In the genomic region with DNA sequence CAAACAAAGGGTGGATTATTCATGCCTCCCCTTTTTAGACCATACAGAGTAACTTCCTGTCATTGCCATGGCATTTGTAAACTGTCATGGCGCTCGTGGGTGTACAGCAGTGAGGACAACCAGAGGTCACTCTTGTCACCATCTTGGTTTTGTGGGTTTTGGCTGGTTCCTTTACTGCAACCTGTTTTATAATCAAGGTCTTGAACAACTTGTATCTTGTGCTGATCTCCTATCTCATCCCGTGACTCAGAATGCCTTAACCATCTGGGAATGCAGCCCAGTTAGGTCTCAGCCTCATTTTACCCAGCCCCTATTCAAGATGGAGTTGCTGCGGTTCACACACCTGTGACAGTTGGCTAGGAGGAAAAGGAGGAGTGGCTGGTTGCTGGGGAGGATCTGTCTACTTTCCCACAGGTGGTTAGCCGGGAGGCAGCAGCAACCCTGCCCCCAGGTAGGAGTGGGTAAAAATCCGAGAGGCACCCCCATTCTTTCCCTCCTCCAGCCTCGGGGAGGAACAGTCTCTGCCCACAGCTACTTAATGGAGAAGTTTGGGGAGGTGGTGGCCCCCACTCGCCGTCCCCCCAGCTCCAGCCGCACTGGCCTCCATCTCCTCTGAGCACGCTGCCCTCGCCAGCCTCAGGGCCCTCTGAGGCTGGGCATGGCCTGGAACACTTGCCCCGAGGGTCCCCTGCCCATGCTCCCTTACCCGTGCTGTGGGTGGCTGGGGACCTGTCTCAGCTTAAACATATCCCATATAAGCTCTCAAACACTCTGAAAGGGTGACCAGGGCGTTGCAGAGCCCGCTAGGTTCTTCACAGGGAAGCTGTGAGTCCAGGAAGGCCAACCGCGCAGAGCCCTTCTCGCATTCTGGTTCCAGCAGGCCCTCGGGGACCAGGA, we compare ENCODE assay signal across 1 cellular context.
TF ChIP-seq lines count a peak whose summit lies in the region.

No MANE protein-coding gene starts in this region.

TF ChIP-seq in K562, 482 proteins besides CTCF, POLR2A, EP300 and RAD21:
- TF ChIP-seq KLF6 (CRISPR knock-in tag; IDR thresholded peaks at IDR 0.05; ENCODE audit: borderline replicate concordance) (peak; percentile 44; the same call in 1 of the 2 replicates), MEF2D (tag; conservative IDR thresholded peaks at IDR 0.05; ENCODE audit: low read depth) (0 out of 2 replicates have a peak, but pooled peaks have one; percentile 53), ZNF311 (CRISPR knock-in tag; IDR thresholded peaks at IDR 0.05) (0 out of 2 replicates have a peak, but pooled peaks have one; percentile 62), ZNF592 (IDR thresholded peaks at IDR 0.05) (0 out of 2 replicates have a peak, but pooled peaks have one; percentile 34), SIX5 (IDR thresholded peaks at IDR 0.05; ENCODE audit: borderline replicate concordance in 1 of 2, insufficient read depth in 1 of 2, low read depth in 1 of 2, low read length in 2 of 2) (no peak), ZNF561 (CRISPR knock-in tag; conservative IDR thresholded peaks at IDR 0.05) (no peak), RFX1 (IDR thresholded peaks at IDR 0.05) (peak; percentile 21; the same call in 1 of the 2 replicates), HDAC8 (tag; IDR thresholded peaks at IDR 0.05) (peak; percentile 90), NCOR1 (IDR thresholded peaks at IDR 0.05) (no peak), ZNF583 (CRISPR knock-in tag; IDR thresholded peaks at IDR 0.05) (peak; percentile 77), ELF1 (tag; IDR thresholded peaks at IDR 0.05) (no peak), NR4A1 (CRISPR knock-in tag; IDR thresholded peaks at IDR 0.05) (no peak), NR4A1 (tag; IDR thresholded peaks at IDR 0.05) (peak; percentile 83), ESRRA (IDR thresholded peaks at IDR 0.05; ENCODE audit: borderline replicate concordance, low read depth) (0 out of 2 replicates have a peak, but pooled peaks have one; percentile 33), ID3 (CRISPR knock-in tag; IDR thresholded peaks at IDR 0.05) (no peak), ID3 (tag; IDR thresholded peaks at IDR 0.05) (peak; percentile 74; the same call in 1 of the 2 replicates), YY1 (IDR thresholded peaks at IDR 0.05; ENCODE audit: borderline replicate concordance in 1 of 3, control insufficient read depth in 1 of 3, extremely low read depth in 1 of 3, insufficient read depth in 3 of 3, insufficient read length in 1 of 3, insufficient replicate concordance in 2 of 3, low read depth in 1 of 3, low read length in 2 of 3) (peak in 1 of 3 experiments; percentile 58)
- TF ChIP-seq, protein P1, sequence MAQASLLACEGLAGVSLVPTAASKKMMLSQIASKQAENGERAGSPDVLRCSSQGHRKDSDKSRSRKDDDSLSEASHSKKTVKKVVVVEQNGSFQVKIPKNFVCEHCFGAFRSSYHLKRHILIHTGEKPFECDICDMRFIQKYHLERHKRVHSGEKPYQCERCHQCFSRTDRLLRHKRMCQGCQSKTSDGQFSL (CRISPR knock-in tag; IDR thresholded peaks at IDR 0.05): no peak
- TF ChIP-seq, protein P1 (tag; IDR thresholded peaks at IDR 0.05): peak in 1 of 2 experiments; percentile 59; a peak in 1 of 4 replicates
- TF ChIP-seq, protein P2, sequence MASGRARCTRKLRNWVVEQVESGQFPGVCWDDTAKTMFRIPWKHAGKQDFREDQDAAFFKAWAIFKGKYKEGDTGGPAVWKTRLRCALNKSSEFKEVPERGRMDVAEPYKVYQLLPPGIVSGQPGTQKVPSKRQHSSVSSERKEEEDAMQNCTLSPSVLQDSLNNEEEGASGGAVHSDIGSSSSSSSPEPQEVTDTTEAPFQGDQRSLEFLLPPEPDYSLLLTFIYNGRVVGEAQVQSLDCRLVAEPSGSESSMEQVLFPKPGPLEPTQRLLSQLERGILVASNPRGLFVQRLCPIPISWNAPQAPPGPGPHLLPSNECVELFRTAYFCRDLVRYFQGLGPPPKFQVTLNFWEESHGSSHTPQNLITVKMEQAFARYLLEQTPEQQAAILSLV (tag; IDR thresholded peaks at IDR 0.05): 0 out of 2 replicates have a peak, but pooled peaks have one; percentile 47
- TF ChIP-seq, protein P3, sequence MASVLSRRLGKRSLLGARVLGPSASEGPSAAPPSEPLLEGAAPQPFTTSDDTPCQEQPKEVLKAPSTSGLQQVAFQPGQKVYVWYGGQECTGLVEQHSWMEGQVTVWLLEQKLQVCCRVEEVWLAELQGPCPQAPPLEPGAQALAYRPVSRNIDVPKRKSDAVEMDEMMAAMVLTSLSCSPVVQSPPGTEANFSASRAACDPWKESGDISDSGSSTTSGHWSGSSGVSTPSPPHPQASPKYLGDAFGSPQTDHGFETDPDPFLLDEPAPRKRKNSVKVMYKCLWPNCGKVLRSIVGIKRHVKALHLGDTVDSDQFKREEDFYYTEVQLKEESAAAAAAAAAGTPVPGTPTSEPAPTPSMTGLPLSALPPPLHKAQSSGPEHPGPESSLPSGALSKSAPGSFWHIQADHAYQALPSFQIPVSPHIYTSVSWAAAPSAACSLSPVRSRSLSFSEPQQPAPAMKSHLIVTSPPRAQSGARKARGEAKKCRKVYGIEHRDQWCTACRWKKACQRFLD (CRISPR knock-in tag; IDR thresholded peaks at IDR 0.05): peak; percentile 59; the same call in 1 of the 2 replicates
